8 cellular contexts compared by ENCODE assay signal in the genomic region with DNA sequence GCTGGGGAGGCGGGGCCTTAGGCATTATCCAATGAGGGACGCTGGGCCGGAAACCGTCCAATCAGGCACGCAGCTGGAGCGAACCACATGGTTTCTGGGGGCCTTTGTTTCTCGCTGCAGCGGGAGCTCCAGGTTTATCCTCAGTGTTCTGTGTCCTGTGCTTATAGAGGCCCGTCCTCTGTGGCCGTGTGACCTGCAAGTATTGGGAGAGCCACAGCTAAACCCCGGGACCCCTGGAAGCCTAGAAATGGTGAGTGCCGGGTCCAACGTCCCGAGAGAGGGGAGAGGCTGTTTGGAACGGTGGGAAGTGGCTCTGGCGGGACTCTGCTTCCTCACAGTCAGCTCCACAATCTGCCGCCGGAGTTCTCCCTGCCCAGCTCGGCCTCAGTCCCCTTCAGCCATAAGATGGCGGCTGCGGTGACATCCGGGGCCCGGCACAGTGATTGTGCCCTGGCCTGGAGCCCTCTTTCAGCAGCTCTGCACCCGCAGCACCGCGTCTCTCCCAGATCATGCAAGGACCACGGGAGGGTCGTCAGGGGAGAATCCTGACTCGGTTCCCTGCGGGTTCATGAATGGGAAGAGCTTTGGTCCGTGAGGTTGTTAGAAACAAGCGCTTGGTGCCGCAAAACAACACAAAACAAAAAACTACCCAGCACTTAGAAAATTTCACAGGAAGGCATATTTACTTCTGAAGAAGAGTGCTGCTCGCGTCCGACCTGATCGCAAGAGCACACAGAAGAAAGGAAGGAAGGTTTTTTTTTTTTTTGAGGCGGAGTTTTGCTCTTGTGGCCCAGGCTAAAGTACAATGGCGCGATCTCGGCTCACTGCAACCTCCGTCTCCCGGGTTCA. TPM values are rescaled to one million over a fixed set of nuclear protein-coding genes. Genes with fewer than 3 reads are reported as not detected.
DNase-seq lines count a peak whose midpoint lies in the region; ATAC-seq and TF ChIP-seq lines count a peak whose summit lies in the region.

A gene (plus strand): TSS at position 133 of the 849 bp plus-strand sequence. CDS start 115 bp downstream, at position 248.

- H3K36me3 ChIP-seq in left ventricle myocardium inferior (no peaks in the 10 kb centered on the region), upper lobe of right lung (no peaks in the 10 kb centered on the region)

- ATAC-seq in HG02798 (IDR thresholded peaks at IDR 0.05; ENCODE audit: poor library complexity, unreplicated experiment): peak; percentile 96
- peak; percentile 100 for ATAC-seq in upper lobe of right lung

- TF ChIP-seq CTCF in GM12875 (IDR thresholded peaks at IDR 0.05; ENCODE audit: borderline replicate concordance, insufficient read depth, low read depth, low read length) (no peak), left ventricle myocardium inferior (IDR thresholded peaks at IDR 0.05; ENCODE audit: borderline replicate concordance) (no peak), upper lobe of right lung (IDR thresholded peaks at IDR 0.05) (no peak)

- intact Hi-C loops in T-helper 1 cell treated with Interleukin-12 subunit alpha and Interleukin-12 subunit beta and Interleukin-4 antibody, amounts not matched to agents 30 ng/mL and 1 ng/mL, for 36 hours (cut with micrococcal nuclease): loop anchor here (1.0 to 10.0 kb wide), 9 partner anchors 34 to 1639 kb away; a partner anchor contains a TSS
- intact Hi-C loops in left ventricle myocardium inferior (cut with micrococcal nuclease): no loop called here
- intact Hi-C loops in posterior vena cava (cut with DNase I): no loop called here
- intact Hi-C loops in upper lobe of right lung (cut with DNase I): no loop called here

- peaks cover 54% of the 10 kb centered on the region for H3K4me1 ChIP-seq in left ventricle myocardium inferior
- peaks cover 4% of the 10 kb centered on the region for H3K4me1 ChIP-seq in upper lobe of right lung

- DNase-seq in NCI-H146 (lab: John Stamatoyannopoulos, UW): peak; percentile 99
- peak; percentile 96 for DNase-seq in amniotic stem cell (lab: John Stamatoyannopoulos, UW)
- peak; percentile 98 for DNase-seq in left ventricle myocardium inferior
- peak; percentile 99 for DNase-seq in posterior vena cava (ENCODE audit: low spot score)
- peak; percentile 97 for DNase-seq in upper lobe of right lung

- H3K9me3 ChIP-seq in left ventricle myocardium inferior (replicated peaks) (no peaks in the 10 kb centered on the region), upper lobe of right lung (no peaks in the 10 kb centered on the region)

- H3K27ac ChIP-seq in left ventricle myocardium inferior (replicated peaks): peak within 1 kb of the TSS; percentile 95
- H3K27ac ChIP-seq in upper lobe of right lung: peak within 1 kb of the TSS; percentile 85

- H3K4me3 ChIP-seq in GM12875 (ENCODE audit: low read depth, low read length): peak within 1 kb of the TSS; percentile 65
- H3K4me3 ChIP-seq in left ventricle myocardium inferior: peak within 1 kb of the TSS; percentile 85
- peak within 1 kb of the TSS; percentile 79 for H3K4me3 ChIP-seq in upper lobe of right lung

- H3K27me3 ChIP-seq in left ventricle myocardium inferior (ENCODE audit: low read depth) (peaks cover 4% of the 10 kb centered on the region), upper lobe of right lung (no peaks in the 10 kb centered on the region)

RNA-seq across cellular contexts. Expression of the gene that starts here (rescaled TPM):
- total RNA-seq in T-helper 1 cell treated with Interleukin-12 subunit alpha and Interleukin-12 subunit beta and Interleukin-4 antibody, amounts not matched to agents 30 ng/mL and 1 ng/mL, for 36 hours: 16.5 and 17.6 TPM in 2 replicates
- 9.2 TPM for total RNA-seq in left ventricle myocardium inferior
- total RNA-seq in posterior vena cava: 1 to 10 TPM; 5.6 to 6.9 TPM
- 8.1 TPM for total RNA-seq in upper lobe of right lung

Comparison
In these comparisons a context has a peak if more than half of its experiments do, and no peak if none do; other contexts are left out.
1. Peak in every context shown above with its lines: DNase-seq, ATAC-seq, H3K4me3 ChIP-seq and H3K27ac ChIP-seq.